In the genomic region with DNA sequence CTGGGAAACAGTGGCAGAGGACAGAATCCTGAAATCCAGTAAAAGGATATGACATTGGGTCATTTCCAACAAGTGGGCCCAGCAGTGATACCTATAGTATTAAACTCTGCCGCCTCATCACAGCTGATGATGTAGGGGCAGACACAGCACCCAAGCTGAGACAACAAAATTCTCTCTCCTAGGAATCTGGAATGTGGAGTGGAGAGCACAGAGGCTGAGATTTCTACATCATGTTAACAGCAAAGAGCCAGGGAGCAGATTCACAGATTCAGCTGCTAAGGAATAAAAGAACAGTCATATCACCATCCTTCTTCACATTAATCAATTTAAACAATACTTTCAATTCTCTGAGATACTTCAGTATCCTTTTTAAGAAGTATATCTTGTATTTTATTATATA, we compare ENCODE assay signal across 18 cellular contexts.
DNase-seq lines count a peak whose midpoint lies in the region; ATAC-seq, FAIRE-seq and TF ChIP-seq lines count a peak whose summit lies in the region.
"Had no signal": no experiment of that assay in that cellular context is flagged by ENCODE, and none has a peak within 500 bp of the region (broad histone marks: within the 10 kb centered on the region; RNA-seq: fewer than 3 reads in every experiment).

No MANE protein-coding gene starts in this region.

- no peak overlapping the region for H3K4me2 ChIP-seq in astrocyte (ENCODE audit: low read length)

- H3K27ac Mint-ChIP-seq in astrocyte (ENCODE audit: unreplicated experiment): no peak overlapping the region

- no peaks in the 10 kb centered on the region for H3K9me3 ChIP-seq in astrocyte (ENCODE audit: insufficient read depth, low read depth, low read length)
- H3K9me3 ChIP-seq: HAP-1 had no signal

- no peaks in the 10 kb centered on the region for H3K27me3 Mint-ChIP-seq in astrocyte (ENCODE audit: low read depth, unreplicated experiment)

- H3K9ac ChIP-seq in astrocyte (ENCODE audit: low read length): no peak overlapping the region

- no peaks in the 10 kb centered on the region for H3K27me3 ChIP-seq in astrocyte (ENCODE audit: insufficient read depth, low read length)

- H2AFZ ChIP-seq in astrocyte (ENCODE audit: low read depth, low read length): no peak overlapping the region

- CTCF ChIA-PET in AG04449 (lab: Yijun Ruan, JAX): no interaction called here

- POLR2A ChIA-PET in AG04449 (lab: Yijun Ruan, JAX): interaction anchor here (1.0 kb wide), 1 partner anchor 55 kb away, joined by 5 read pairs; no protein-coding TSS in a partner anchor

- no peaks in the 10 kb centered on the region for H4K20me1 ChIP-seq in astrocyte (ENCODE audit: insufficient read depth, low read length)

- H3K27ac ChIP-seq in astrocyte (ENCODE audit: low read depth, low read length): no peak overlapping the region

- H3K36me3 ChIP-seq in astrocyte (ENCODE audit: insufficient read depth, low read length): no peaks in the 10 kb centered on the region
- H3K36me3 ChIP-seq: HAP-1 had no signal

- H3K79me2 ChIP-seq in astrocyte (ENCODE audit: insufficient read depth, low read length): no peaks in the 10 kb centered on the region

- no peaks in the 10 kb centered on the region for H3K36me3 Mint-ChIP-seq in astrocyte (ENCODE audit: low read depth, unreplicated experiment)

- H3K9me3 Mint-ChIP-seq in astrocyte (ENCODE audit: unreplicated experiment): no peaks in the 10 kb centered on the region

- no peak for ATAC-seq in GM19397 (IDR thresholded peaks at IDR 0.05; ENCODE audit: unreplicated experiment)

- TF ChIP-seq CTCF in AG04449 (IDR thresholded peaks at IDR 0.05; ENCODE audit: insufficient read depth, low read length, missing control alignments) (no peak), astrocyte (IDR thresholded peaks at IDR 0.05; ENCODE audit: insufficient read depth, low read depth, low read length) (no peak), fibroblast of the aortic adventitia (IDR thresholded peaks at IDR 0.05; ENCODE audit: insufficient read depth, low read length) (no peak)

- H3K4me1 ChIP-seq in astrocyte (ENCODE audit: insufficient read depth, low read length): no peaks in the 10 kb centered on the region
- H3K4me1 ChIP-seq: HAP-1 had no signal

- DNase-seq in AG04449 (ENCODE audit: low read depth, low spot score) (peak; percentile 12), EL (peak; percentile 29), astrocyte (ENCODE audit: low read depth) (peak; percentile 2), fibroblast of the aortic adventitia (ENCODE audit: low read depth) (peak; percentile 2), LoVo (ENCODE audit: low spot score) (no peak), HTR-8/SVneo (ENCODE audit: insufficient read length, low spot score) (no peak)
- DNase-seq in stimulated activated CD4-positive, alpha-beta T cell treated with anti-CD3 and anti-CD28 coated beads, Interleukin-4, amount 100 ng/mL, for 4 hours: no peak
- DNase-seq: COR-L47, GF-D8, Kasumi-1, MM.1S, NCI-H1092, NCI-H2081 treated with DMSO at 0.1 percent for 48 hours, NCI-H774, Right ventricle myocardium superior had no signal

- H3K4me3 ChIP-seq in AG04449 (ENCODE audit: low read depth, low read length): no peak overlapping the region
- H3K4me3 ChIP-seq in astrocyte (ENCODE audit: insufficient read depth, low read depth, low read length): no peak overlapping the region
- H3K4me3 ChIP-seq in fibroblast of the aortic adventitia (ENCODE audit: low read depth, low read length): no peak overlapping the region
- H3K4me3 ChIP-seq: HAP-1 had no signal

- peaks cover 1% of the 10 kb centered on the region for H3K4me1 Mint-ChIP-seq in astrocyte (ENCODE audit: low read depth, unreplicated experiment)

- FAIRE-seq in astrocyte (lab: Jason Lieb, UNC) (no peak), HTR-8/SVneo (lab: Jason Lieb, UNC) (no peak)
- FAIRE-seq: GM12891 had no signal

- no peak overlapping the region for H3K4me3 Mint-ChIP-seq in astrocyte (ENCODE audit: unreplicated experiment)

Comparison
In these comparisons a context has a peak if more than half of its experiments do, and no peak if none do; other contexts are left out.
1. DNase-seq: peak in AG04449 (single experiment), EL (single experiment), astrocyte (single experiment) and fibroblast of the aortic adventitia (single experiment); none in LoVo (single experiment), stimulated activated CD4-positive, alpha-beta T cell treated with anti-CD3 and anti-CD28 coated beads, Interleukin-4, amount 100 ng/mL, for 4 hours (0 of 2) and HTR-8/SVneo (single experiment).